1 cellular context compared by ENCODE assay signal in the genomic region with DNA sequence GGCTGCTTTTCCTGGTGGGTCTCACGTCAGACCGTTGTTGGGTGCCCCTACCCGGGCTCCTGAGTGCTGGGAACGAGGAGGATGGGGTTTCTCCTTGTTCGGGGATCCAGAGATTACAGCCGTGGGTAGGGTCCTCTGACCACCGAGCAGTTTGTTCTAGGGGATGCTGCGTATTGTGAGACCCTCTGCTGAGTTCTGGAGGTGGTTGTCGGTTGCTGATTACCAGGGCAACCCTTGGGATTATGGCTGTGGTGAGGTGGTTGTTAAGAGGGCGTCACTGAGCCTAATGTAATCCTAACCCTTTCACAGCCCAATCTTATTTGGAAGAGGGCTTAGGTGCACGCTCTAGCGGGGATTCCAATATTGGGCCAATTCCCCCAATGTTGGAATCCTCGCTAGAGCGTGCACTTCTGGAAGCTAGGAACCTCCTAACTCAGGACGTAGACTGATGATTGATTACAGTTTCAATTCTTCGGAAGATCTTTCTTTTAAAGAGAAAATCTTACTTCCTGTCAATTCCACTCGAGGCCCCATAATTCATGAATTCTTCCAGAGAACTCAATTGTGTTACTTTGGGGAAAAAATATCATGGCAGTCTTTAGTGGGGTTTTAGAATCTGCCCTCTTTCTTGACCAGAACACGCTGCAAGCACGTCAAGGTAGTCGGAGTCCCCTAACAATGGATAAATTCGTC.
TF ChIP-seq lines count a peak whose summit lies in the region.

No MANE protein-coding gene starts in this region.

TF ChIP-seq in GM23338, 12 proteins besides CTCF, POLR2A, EP300 and RAD21:
- no peak for TF ChIP-seq CREB1 (CRISPR knock-in tag; IDR thresholded peaks at IDR 0.05; ENCODE audit: low read depth)
- TF ChIP-seq JUNB (IDR thresholded peaks at IDR 0.05; ENCODE audit: unreplicated experiment) = no peak
- no peak for TF ChIP-seq EZH2phosphoT487 (IDR thresholded peaks at IDR 0.05; ENCODE audit: unreplicated experiment)
- no peak for TF ChIP-seq ZNF114 (CRISPR knock-in tag; IDR thresholded peaks at IDR 0.05)
- no peak for TF ChIP-seq NANOG (IDR thresholded peaks at IDR 0.05; ENCODE audit: borderline replicate concordance)
- TF ChIP-seq, protein P1, sequence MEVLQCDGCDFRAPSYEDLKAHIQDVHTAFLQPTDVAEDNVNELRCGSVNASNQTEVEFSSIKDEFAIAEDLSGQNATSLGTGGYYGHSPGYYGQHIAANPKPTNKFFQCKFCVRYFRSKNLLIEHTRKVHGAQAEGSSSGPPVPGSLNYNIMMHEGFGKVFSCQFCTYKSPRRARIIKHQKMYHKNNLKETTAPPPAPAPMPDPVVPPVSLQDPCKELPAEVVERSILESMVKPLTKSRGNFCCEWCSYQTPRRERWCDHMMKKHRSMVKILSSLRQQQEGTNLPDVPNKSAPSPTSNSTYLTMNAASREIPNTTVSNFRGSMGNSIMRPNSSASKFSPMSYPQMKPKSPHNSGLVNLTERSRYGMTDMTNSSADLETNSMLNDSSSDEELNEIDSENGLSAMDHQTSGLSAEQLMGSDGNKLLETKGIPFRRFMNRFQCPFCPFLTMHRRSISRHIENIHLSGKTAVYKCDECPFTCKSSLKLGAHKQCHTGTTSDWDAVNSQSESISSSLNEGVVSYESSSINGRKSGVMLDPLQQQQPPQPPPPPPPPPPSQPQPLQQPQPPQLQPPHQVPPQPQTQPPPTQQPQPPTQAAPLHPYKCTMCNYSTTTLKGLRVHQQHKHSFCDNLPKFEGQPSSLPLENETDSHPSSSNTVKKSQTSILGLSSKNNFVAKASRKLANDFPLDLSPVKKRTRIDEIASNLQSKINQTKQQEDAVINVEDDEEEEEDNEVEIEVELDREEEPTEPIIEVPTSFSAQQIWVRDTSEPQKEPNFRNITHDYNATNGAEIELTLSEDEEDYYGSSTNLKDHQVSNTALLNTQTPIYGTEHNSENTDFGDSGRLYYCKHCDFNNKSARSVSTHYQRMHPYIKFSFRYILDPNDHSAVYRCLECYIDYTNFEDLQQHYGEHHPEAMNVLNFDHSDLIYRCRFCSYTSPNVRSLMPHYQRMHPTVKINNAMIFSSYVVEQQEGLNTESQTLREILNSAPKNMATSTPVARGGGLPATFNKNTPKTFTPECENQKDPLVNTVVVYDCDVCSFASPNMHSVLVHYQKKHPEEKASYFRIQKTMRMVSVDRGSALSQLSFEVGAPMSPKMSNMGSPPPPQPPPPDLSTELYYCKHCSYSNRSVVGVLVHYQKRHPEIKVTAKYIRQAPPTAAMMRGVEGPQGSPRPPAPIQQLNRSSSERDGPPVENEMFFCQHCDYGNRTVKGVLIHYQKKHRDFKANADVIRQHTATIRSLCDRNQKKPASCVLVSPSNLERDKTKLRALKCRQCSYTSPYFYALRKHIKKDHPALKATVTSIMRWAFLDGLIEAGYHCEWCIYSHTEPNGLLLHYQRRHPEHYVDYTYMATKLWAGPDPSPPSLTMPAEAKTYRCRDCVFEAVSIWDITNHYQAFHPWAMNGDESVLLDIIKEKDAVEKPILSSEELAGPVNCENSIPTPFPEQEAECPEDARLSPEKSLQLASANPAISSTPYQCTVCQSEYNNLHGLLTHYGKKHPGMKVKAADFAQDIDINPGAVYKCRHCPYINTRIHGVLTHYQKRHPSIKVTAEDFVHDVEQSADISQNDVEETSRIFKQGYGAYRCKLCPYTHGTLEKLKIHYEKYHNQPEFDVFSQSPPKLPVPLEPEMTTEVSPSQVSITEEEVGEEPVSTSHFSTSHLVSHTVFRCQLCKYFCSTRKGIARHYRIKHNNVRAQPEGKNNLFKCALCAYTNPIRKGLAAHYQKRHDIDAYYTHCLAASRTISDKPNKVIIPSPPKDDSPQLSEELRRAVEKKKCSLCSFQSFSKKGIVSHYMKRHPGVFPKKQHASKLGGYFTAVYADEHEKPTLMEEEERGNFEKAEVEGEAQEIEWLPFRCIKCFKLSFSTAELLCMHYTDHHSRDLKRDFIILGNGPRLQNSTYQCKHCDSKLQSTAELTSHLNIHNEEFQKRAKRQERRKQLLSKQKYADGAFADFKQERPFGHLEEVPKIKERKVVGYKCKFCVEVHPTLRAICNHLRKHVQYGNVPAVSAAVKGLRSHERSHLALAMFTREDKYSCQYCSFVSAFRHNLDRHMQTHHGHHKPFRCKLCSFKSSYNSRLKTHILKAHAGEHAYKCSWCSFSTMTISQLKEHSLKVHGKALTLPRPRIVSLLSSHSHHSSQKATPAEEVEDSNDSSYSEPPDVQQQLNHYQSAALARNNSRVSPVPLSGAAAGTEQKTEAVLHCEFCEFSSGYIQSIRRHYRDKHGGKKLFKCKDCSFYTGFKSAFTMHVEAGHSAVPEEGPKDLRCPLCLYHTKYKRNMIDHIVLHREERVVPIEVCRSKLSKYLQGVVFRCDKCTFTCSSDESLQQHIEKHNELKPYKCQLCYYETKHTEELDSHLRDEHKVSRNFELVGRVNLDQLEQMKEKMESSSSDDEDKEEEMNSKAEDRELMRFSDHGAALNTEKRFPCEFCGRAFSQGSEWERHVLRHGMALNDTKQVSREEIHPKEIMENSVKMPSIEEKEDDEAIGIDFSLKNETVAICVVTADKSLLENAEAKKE (CRISPR knock-in tag; IDR thresholded peaks at IDR 0.05) = no peak
- TF ChIP-seq POLR2AphosphoS5 (IDR thresholded peaks at IDR 0.05; ENCODE audit: low read depth) = no peak
- no peak for TF ChIP-seq EZH2 (IDR thresholded peaks at IDR 0.05; ENCODE audit: low read depth, unreplicated experiment)
- TF ChIP-seq ZNF331 (CRISPR knock-in tag; IDR thresholded peaks at IDR 0.05; ENCODE audit: low read depth) = no peak
- no peak for TF ChIP-seq ETS1 (IDR thresholded peaks at IDR 0.05)
- TF ChIP-seq, protein P2, sequence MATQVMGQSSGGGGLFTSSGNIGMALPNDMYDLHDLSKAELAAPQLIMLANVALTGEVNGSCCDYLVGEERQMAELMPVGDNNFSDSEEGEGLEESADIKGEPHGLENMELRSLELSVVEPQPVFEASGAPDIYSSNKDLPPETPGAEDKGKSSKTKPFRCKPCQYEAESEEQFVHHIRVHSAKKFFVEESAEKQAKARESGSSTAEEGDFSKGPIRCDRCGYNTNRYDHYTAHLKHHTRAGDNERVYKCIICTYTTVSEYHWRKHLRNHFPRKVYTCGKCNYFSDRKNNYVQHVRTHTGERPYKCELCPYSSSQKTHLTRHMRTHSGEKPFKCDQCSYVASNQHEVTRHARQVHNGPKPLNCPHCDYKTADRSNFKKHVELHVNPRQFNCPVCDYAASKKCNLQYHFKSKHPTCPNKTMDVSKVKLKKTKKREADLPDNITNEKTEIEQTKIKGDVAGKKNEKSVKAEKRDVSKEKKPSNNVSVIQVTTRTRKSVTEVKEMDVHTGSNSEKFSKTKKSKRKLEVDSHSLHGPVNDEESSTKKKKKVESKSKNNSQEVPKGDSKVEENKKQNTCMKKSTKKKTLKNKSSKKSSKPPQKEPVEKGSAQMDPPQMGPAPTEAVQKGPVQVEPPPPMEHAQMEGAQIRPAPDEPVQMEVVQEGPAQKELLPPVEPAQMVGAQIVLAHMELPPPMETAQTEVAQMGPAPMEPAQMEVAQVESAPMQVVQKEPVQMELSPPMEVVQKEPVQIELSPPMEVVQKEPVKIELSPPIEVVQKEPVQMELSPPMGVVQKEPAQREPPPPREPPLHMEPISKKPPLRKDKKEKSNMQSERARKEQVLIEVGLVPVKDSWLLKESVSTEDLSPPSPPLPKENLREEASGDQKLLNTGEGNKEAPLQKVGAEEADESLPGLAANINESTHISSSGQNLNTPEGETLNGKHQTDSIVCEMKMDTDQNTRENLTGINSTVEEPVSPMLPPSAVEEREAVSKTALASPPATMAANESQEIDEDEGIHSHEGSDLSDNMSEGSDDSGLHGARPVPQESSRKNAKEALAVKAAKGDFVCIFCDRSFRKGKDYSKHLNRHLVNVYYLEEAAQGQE (IDR thresholded peaks at IDR 0.05; ENCODE audit: unreplicated experiment) = no peak
- TF ChIP-seq STAT1 (IDR thresholded peaks at IDR 0.05; ENCODE audit: unreplicated experiment) = no peak
TF ChIP-seq in GM23338: peak in this region for 0.
